In the genomic region with DNA sequence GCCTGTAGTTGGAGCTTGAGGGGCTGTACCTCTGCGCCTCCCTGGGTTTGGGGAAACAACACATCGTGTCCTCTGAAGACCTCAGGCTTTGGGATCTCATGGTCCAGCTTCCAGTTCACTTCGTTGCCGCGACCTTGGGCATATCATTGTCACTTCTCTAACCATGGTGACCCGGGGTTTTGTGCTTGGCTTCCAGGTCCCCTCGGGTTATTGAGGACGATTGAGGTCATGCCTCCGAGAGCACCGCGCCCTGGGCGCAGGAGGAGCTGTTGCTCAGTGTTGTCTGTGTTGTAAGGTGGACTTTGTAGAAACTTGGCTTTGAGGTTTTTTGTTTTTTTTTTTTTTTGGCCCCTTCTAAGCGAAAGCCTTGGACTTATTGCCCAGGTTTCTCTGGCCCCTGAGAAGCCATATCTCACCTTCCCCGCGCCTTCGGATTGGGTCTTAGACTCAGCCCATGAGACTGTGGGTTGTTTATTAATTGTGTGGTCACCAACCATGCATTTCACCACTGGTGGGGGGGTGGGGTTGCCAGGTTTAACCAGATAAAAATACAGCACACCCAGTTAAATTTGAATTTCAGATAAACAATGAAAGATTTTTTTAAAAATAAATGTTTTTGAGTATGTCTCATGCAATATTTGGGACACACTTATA, we compare ENCODE assay signal across 9 cellular contexts. TPM values are rescaled to one million over a fixed set of nuclear protein-coding genes. Genes with fewer than 3 reads are reported as not detected.
DNase-seq lines count a peak whose midpoint lies in the region; ATAC-seq, FAIRE-seq and TF ChIP-seq lines count a peak whose summit lies in the region.
"Had no signal": no experiment of that assay in that cellular context is flagged by ENCODE, and none has a peak within 500 bp of the region (broad histone marks: within the 10 kb centered on the region; RNA-seq: fewer than 3 reads in every experiment).

No MANE protein-coding gene starts in this region.

- no peak for ATAC-seq in GM19455 (IDR thresholded peaks at IDR 0.05; ENCODE audit: unreplicated experiment)
- ATAC-seq in GM21723 (IDR thresholded peaks at IDR 0.05; ENCODE audit: unreplicated experiment): no peak

- peak; percentile 32 for TF ChIP-seq POLR2A in GM19193 (IDR thresholded peaks at IDR 0.05; ENCODE audit: extremely low read depth, insufficient read depth, insufficient read length)

- no peak for DNase-seq in kidney
- DNase-seq in substantia nigra (lab: John Stamatoyannopoulos, UW): peak in 2 of 49 donors; percentile 22 to 44
- no peak for DNase-seq in GM19240 (ENCODE audit: insufficient read length, low spot score)
- no peak for DNase-seq in GM03348 (ENCODE audit: low spot score)
- DNase-seq: activated CD4-positive, alpha-beta T cell treated with anti-CD3 and anti-CD28 coated beads for 1 hour had no signal

- no peaks in the 10 kb centered on the region for H3K9me3 ChIP-seq in kidney (ENCODE audit: control insufficient read depth in 1 of 2, low read length in 2 of 2)

- H3K4me1 ChIP-seq in kidney (ENCODE audit: control insufficient read depth in 1 of 2, insufficient read depth in 1 of 2, low read depth in 1 of 2, low read length in 2 of 2): peaks cover 16 to 27% of the 10 kb centered on the region in 2 donors

- intact Hi-C loops in kidney (cut with DNase I): no loop called here

- peak overlapping the region; percentile 62 for H3K4me3 ChIP-seq in WI38 (ENCODE audit: low read depth, low read length)
- H3K4me3 ChIP-seq in kidney (ENCODE audit: low read length in 2 of 2): peak overlapping the region; percentile 21 to 66

- peak overlapping the region; percentile 77 to 80 for H3K9ac ChIP-seq in kidney (ENCODE audit: low read length in 2 of 2)

- H3K27ac ChIP-seq in kidney (ENCODE audit: low read depth in 2 of 2, low read length in 2 of 2) (peak overlapping the region; percentile 91 to 96), substantia nigra (ENCODE audit: low read depth, low read length, poor library complexity, severe bottlenecking) (peak overlapping the region; percentile 69)

- no peak for FAIRE-seq in kidney (lab: Jason Lieb, UNC)

- TF ChIP-seq CTCF in WI38 (IDR thresholded peaks at IDR 0.05; ENCODE audit: low read depth, low read length) (no peak), kidney (IDR thresholded peaks at IDR 0.05; ENCODE audit: borderline replicate concordance, extremely low read depth, insufficient read depth) (no peak)

- no peaks in the 10 kb centered on the region for H3K36me3 ChIP-seq in kidney (ENCODE audit: control insufficient read depth in 1 of 2, insufficient read depth in 2 of 2, low read length in 2 of 2)

RNA-seq across cellular contexts. Expression of gene BCL7A, which starts 2.6 kb away (rescaled TPM):
- 22.7 TPM for total RNA-seq in kidney
- polyA plus RNA-seq in kidney (ENCODE audit: insufficient read depth, low read depth, low replicate concordance): 6.8 TPM

RNA-seq across cellular contexts. Expression of gene MLXIP, which starts 54.3 kb away (rescaled TPM):
- total RNA-seq in kidney: 67.6 TPM
- 10.9 TPM for polyA plus RNA-seq in kidney (ENCODE audit: insufficient read depth, low read depth, low replicate concordance)
